In the genomic region with DNA sequence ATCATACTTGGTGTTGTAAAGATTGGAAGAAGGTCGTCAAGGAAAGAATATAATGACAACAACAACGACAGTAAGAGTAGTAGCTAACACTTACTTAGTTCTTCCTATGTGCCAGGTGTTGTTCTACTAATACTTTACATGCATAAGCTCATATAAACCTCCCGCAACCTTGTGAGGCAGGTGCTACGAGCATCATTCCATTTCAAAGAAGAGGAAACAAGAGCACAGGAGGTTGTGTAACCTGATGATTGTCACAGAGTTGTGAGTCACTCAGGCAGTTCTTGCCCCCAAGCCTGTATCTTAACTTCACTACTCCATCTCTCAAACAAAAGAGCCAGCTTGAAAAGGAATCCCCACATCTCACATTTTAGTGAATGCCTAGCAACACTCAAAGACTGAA, we compare ENCODE assay signal across 14 cellular contexts.
"Had no signal": no experiment of that assay in that cellular context is flagged by ENCODE, and none has a peak within 500 bp of the region (broad histone marks: within the 10 kb centered on the region; RNA-seq: fewer than 3 reads in every experiment).

No MANE protein-coding gene starts in this region.

- H3K27ac ChIP-seq: body of pancreas, left lung, thoracic aorta had no signal

- DNase-seq: activated CD4-positive, alpha-beta T cell treated with anti-CD3 and anti-CD28 coated beads, Interleukin-2, amount 50 U/mL, for 1 hour; activated T-cell treated with anti-CD3 and anti-CD28 coated beads, Interleukin-2, amount 50 U/mL, for 1 hour; amniotic stem cell; body of pancreas; left lung; mesenchymal stem cell; nephron progenitor cell; stimulated activated CD4-positive, alpha-beta T cell treated with anti-CD3 and anti-CD28 coated beads, Interleukin-15, amount 100 ng/mL, for 24 hours; stimulated activated CD4-positive, alpha-beta T cell treated with anti-CD3 and anti-CD28 coated beads, Interleukin-4, amount 100 ng/mL, for 4 hours; stimulated activated naive CD8-positive, alpha-beta T cell treated with anti-CD3 and anti-CD28 coated beads, Interleukin-15, amount 100 ng/mL, for 72 hours had no signal

- H3K36me3 ChIP-seq: left lung, thoracic aorta had no signal

- H3K4me1 ChIP-seq: body of pancreas, left lung had no signal

- H3K27me3 ChIP-seq: body of pancreas, left lung had no signal

- ATAC-seq: body of pancreas; esophagus mucosa; left lung; stimulated activated naive CD8-positive, alpha-beta T cell treated with anti-CD3 and anti-CD28 coated beads, Interleukin-15, amount 100 ng/mL, for 72 hours had no signal

- H3K9me3 ChIP-seq: body of pancreas, left lung, thoracic aorta had no signal

- H3K4me3 ChIP-seq: body of pancreas, left lung, thoracic aorta had no signal

- FAIRE-seq: keratinocyte, urothelium cell line had no signal
